22 cellular contexts compared by ENCODE assay signal in the genomic region with DNA sequence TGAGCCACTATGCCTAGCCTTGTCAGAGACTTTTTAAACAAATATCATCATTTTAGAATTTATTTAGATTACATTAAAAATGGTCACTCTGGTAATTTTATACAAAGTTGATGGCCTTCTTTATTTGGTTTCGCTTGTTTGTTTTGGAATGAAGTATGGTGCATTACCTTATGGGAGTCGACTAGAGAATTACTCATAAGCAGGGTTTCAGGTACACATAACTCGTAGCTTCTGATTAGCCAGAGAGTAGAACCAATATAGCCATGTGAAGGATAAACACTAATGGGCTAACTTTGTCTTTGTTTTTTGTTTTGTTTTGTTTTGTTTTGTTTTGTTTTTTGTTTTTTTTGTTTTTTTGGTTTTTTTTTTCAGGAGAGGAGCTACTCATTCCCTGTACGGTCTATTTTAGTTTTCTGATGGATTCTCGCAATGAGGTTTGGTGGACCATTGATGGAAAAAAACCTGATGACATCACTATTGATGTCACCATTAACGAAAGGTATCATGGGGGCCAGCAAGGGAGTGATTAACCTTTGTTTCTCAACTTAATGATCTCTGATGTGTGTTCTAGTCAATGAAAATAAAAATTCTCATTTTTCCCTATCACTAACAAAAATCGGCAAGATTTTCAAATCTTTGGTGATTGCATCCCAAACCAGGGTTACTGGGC.
A peak's percentile ranks its signal among the peaks of the same experiment; 100 is the strongest.
DNase-seq lines count a peak whose midpoint lies in the region; ATAC-seq, FAIRE-seq and TF ChIP-seq lines count a peak whose summit lies in the region.
"Had no signal": no experiment of that assay in that cellular context is flagged by ENCODE, and none has a peak within 500 bp of the region (broad histone marks: within the 10 kb centered on the region; RNA-seq: fewer than 3 reads in every experiment).

No MANE protein-coding gene starts in this region.

- H3K9me2 ChIP-seq in PC-3 (replicated peaks; ENCODE audit: low read length): no peaks in the 10 kb centered on the region

- H3K4me2 ChIP-seq in mammary epithelial cell (ENCODE audit: insufficient read depth, low read depth, low read length): no peak overlapping the region
- H3K4me2 ChIP-seq in PC-3 (ENCODE audit: low read length): no peak overlapping the region
- no peak overlapping the region for H3K4me2 ChIP-seq in keratinocyte (ENCODE audit: control insufficient read depth, extremely low read depth, insufficient read depth, low read depth, low read length)
- H3K4me2 ChIP-seq: A549; BLaER1 treated with 17β-estradiol and CSF1 and Interleukin-3, amounts not matched to agents 10 nM and 100 nM had no signal

- no peak for TF ChIP-seq POLR2A in breast epithelium (IDR thresholded peaks at IDR 0.05)
- TF ChIP-seq POLR2A in right lobe of liver (IDR thresholded peaks at IDR 0.05): no peak

- H3F3A ChIP-seq in PC-3 (ENCODE audit: low read length, unreplicated experiment): no peaks in the 10 kb centered on the region

- DNase-seq in mammary epithelial cell: peak; percentile 16
- no peak for DNase-seq in breast epithelium (ENCODE audit: low spot score in 2 of 2)
- DNase-seq in PC-3: peak; percentile 29
- no peak for DNase-seq in keratinocyte (ENCODE audit: low read depth, low spot score)
- DNase-seq in right lobe of liver: no peak
- no peak for DNase-seq in stimulated activated CD4-positive, alpha-beta T cell treated with anti-CD3 and anti-CD28 coated beads, Interleukin-4, amount 100 ng/mL, for 4 hours
- DNase-seq: AML-193; Caco-2; Calu3; CD4-positive, alpha-beta T cell; CD8-positive, alpha-beta T cell; DMS79 treated with DMSO at 0.1 percent for 48 hours; GF-D8 had no signal

- H2AFZ ChIP-seq in mammary epithelial cell (ENCODE audit: low read depth, low read length) (no peak overlapping the region), PC-3 (ENCODE audit: low read length) (no peak overlapping the region), keratinocyte (ENCODE audit: control insufficient read depth, low read length) (no peak overlapping the region)

- FAIRE-seq in keratinocyte (lab: Jason Lieb, UNC): peak; percentile 41
- FAIRE-seq: A549, D721Med, G401.6, GM12891 had no signal

- no peak overlapping the region for H3K4me3 ChIP-seq in mammary epithelial cell (replicated peaks in 1 of 3; ENCODE audit: insufficient read depth in 1 of 3, low read depth in 2 of 3, low read length in 3 of 3)
- H3K4me3 ChIP-seq in breast epithelium: no peak overlapping the region
- H3K4me3 ChIP-seq in PC-3 (ENCODE audit: low read length): no peak overlapping the region
- H3K4me3 ChIP-seq in keratinocyte (ENCODE audit: control insufficient read depth in 2 of 3, extremely low read depth in 1 of 3, insufficient read depth in 2 of 3, low read depth in 1 of 3, low read length in 3 of 3): no peak overlapping the region
- H3K4me3 ChIP-seq in right lobe of liver: no peak overlapping the region
- H3K4me3 ChIP-seq: A549; BLaER1 treated with 17β-estradiol and CSF1 and Interleukin-3, amounts not matched to agents 10 nM and 100 nM had no signal

- no peak overlapping the region for H3K27ac ChIP-seq in mammary epithelial cell (ENCODE audit: insufficient read depth, low read depth, low read length)
- no peak overlapping the region for H3K27ac ChIP-seq in breast epithelium
- H3K27ac ChIP-seq in PC-3 (ENCODE audit: low read length): no peak overlapping the region
- no peak overlapping the region for H3K27ac ChIP-seq in keratinocyte (ENCODE audit: control insufficient read depth, insufficient read depth, low read length)
- no peak overlapping the region for H3K27ac ChIP-seq in right lobe of liver
- H3K27ac ChIP-seq: 22Rv1; A549; BLaER1 treated with 17β-estradiol and CSF1 and Interleukin-3, amounts not matched to agents 10 nM and 100 nM; C4-2B had no signal

- in situ Hi-C loops in mammary epithelial cell (cut with MboI; ENCODE audit: low sequenced_read_pairs in 2 of 2): no loop called here

- H3K27me3 ChIP-seq in mammary epithelial cell (ENCODE audit: insufficient read depth, low read length): no peaks in the 10 kb centered on the region
- H3K27me3 ChIP-seq in breast epithelium: no peaks in the 10 kb centered on the region
- H3K27me3 ChIP-seq in PC-3 (ENCODE audit: low read length): no peaks in the 10 kb centered on the region
- no peaks in the 10 kb centered on the region for H3K27me3 ChIP-seq in keratinocyte (ENCODE audit: control insufficient read depth, extremely low read depth, insufficient read depth, low read length)
- no peaks in the 10 kb centered on the region for H3K27me3 ChIP-seq in right lobe of liver
- H3K27me3 ChIP-seq: BLaER1 treated with 17β-estradiol and CSF1 and Interleukin-3, amounts not matched to agents 10 nM and 100 nM had no signal

- WGBS in mammary epithelial cell (ENCODE audit: low coverage, missing lambda C conversion rate): 80% methylated on average over 7 of the region's 7 CpGs
- WGBS in right lobe of liver (ENCODE audit: insufficient coverage, low coverage, low lambda C conversion rate, missing lambda C conversion rate): 56% methylated on average over 5 of the region's 7 CpGs

- ATAC-seq in PC-3 (peak; percentile 76), right lobe of liver (peak in 3 of 4 donors; percentile 19 to 57 (median 56)), GM19397 (IDR thresholded peaks at IDR 0.05; ENCODE audit: unreplicated experiment) (no peak), GM21515 (IDR thresholded peaks at IDR 0.05; ENCODE audit: unreplicated experiment) (no peak)
- ATAC-seq: A549; CD8-positive, alpha-beta T cell had no signal

- dilution Hi-C loops in mammary epithelial cell (cut with HindIII; ENCODE audit: low sequenced_read_pairs) (no loop called here), keratinocyte (cut with MboI; ENCODE audit: extremely low pct_ligation_motif_present, low sequenced_read_pairs) (no loop called here)

- intact Hi-C loops in mammary epithelial cell (cut with micrococcal nuclease): no loop called here
- intact Hi-C loops in breast epithelium (cut with DNase I; ENCODE audit: low total_unique reads): no loop called here
- intact Hi-C loops in PC-3 (cut with micrococcal nuclease): no loop called here
- intact Hi-C loops in right lobe of liver (cut with DNase I): no loop called here

- no peaks in the 10 kb centered on the region for H3K4me1 ChIP-seq in mammary epithelial cell (ENCODE audit: insufficient read depth, low read length)
- H3K4me1 ChIP-seq in breast epithelium: no peaks in the 10 kb centered on the region
- H3K4me1 ChIP-seq in PC-3 (ENCODE audit: insufficient read depth, low read length): no peaks in the 10 kb centered on the region
- H3K4me1 ChIP-seq in keratinocyte (ENCODE audit: control insufficient read depth, extremely low read depth, insufficient read depth, low read length): no peaks in the 10 kb centered on the region
- H3K4me1 ChIP-seq in right lobe of liver: peaks cover 0 to under 1% (median 0%) of the 10 kb centered on the region in 4 donors
- H3K4me1 ChIP-seq: A549, Caco-2 had no signal

- H3K79me2 ChIP-seq in mammary epithelial cell (ENCODE audit: insufficient read depth, low read length) (no peaks in the 10 kb centered on the region), PC-3 (ENCODE audit: low read length) (no peaks in the 10 kb centered on the region), keratinocyte (ENCODE audit: control insufficient read depth, insufficient read depth, low read length) (no peaks in the 10 kb centered on the region)

- H3K9me3 ChIP-seq in mammary epithelial cell (replicated peaks; ENCODE audit: insufficient read depth, low read length) (no peaks in the 10 kb centered on the region), breast epithelium (no peaks in the 10 kb centered on the region), PC-3 (ENCODE audit: low read length) (no peaks in the 10 kb centered on the region), keratinocyte (ENCODE audit: control insufficient read depth, low read depth, low read length) (no peaks in the 10 kb centered on the region), right lobe of liver (no peaks in the 10 kb centered on the region)
- H3K9me3 ChIP-seq: A549; BLaER1 treated with 17β-estradiol and CSF1 and Interleukin-3, amounts not matched to agents 10 nM and 100 nM; Caco-2 had no signal

- TF ChIP-seq CTCF in mammary epithelial cell (conservative IDR thresholded peaks at IDR 0.05 in 1 of 2, IDR thresholded peaks at IDR 0.05 in 1 of 2; ENCODE audit: extremely low read depth in 1 of 2, insufficient read depth in 1 of 2, low read depth in 1 of 2, low read length in 2 of 2): no peak
- TF ChIP-seq CTCF in breast epithelium (IDR thresholded peaks at IDR 0.05): no peak
- TF ChIP-seq CTCF in PC-3 (conservative IDR thresholded peaks at IDR 0.05; ENCODE audit: low read depth, low read length): no peak
- no peak for TF ChIP-seq CTCF in keratinocyte (optimal IDR thresholded peaks at IDR 0.05 in 1 of 3, IDR thresholded peaks at IDR 0.05 in 1 of 3, conservative IDR thresholded peaks at IDR 0.05 in 1 of 3; ENCODE audit: extremely low read depth in 1 of 3, insufficient read depth in 2 of 3, low read length in 3 of 3)
- no peak for TF ChIP-seq CTCF in right lobe of liver (IDR thresholded peaks at IDR 0.05)

- POLR2A ChIA-PET in PC-3 (lab: Charles Lee; ENCODE audit: unreplicated experiment): interaction anchor here (0.7 kb wide), 1 partner anchor 20 kb away, joined by 3 read pairs; no protein-coding TSS in a partner anchor

- BruUV-seq in mammary epithelial cell (replicated peaks; lab: Mats Ljungman, UMichigan) (no TSS peak), PC-3 (replicated peaks; lab: Mats Ljungman, UMichigan) (no TSS peak)

- no peaks in the 10 kb centered on the region for H3K9me1 ChIP-seq in keratinocyte (ENCODE audit: control insufficient read depth, extremely low read depth, insufficient read depth, low read length)

- H4K20me1 ChIP-seq in mammary epithelial cell (ENCODE audit: insufficient read depth, low read length): no peaks in the 10 kb centered on the region
- H4K20me1 ChIP-seq in PC-3 (ENCODE audit: low read length): no peaks in the 10 kb centered on the region
- no peaks in the 10 kb centered on the region for H4K20me1 ChIP-seq in keratinocyte (ENCODE audit: control insufficient read depth, extremely low read depth, insufficient read depth, low read length)
- H4K20me1 ChIP-seq: BLaER1 treated with 17β-estradiol and CSF1 and Interleukin-3, amounts not matched to agents 10 nM and 100 nM had no signal

- H3K36me3 ChIP-seq in mammary epithelial cell (ENCODE audit: insufficient read depth, low read length) (peaks cover 56% of the 10 kb centered on the region), breast epithelium (no peaks in the 10 kb centered on the region), PC-3 (ENCODE audit: low read depth, low read length) (no peaks in the 10 kb centered on the region), keratinocyte (ENCODE audit: control insufficient read depth in 2 of 2, extremely low read depth in 1 of 2, insufficient read depth in 2 of 2, low read length in 2 of 2) (peaks cover 20 to 24% of the 10 kb centered on the region in 2 experiments), right lobe of liver (peaks cover 0 to 63% (median 32%) of the 10 kb centered on the region in 4 donors)

- CTCF ChIA-PET in mammary epithelial cell (lab: Charles Lee; ENCODE audit: low non-redundant PET) (no interaction called here), PC-3 (lab: Charles Lee) (no interaction called here)

- H3K9ac ChIP-seq in mammary epithelial cell (ENCODE audit: insufficient read depth, low read length) (no peak overlapping the region), PC-3 (ENCODE audit: low read length) (no peak overlapping the region), keratinocyte (ENCODE audit: control insufficient read depth, extremely low read depth, insufficient read depth, low read length) (no peak overlapping the region)
- H3K9ac ChIP-seq: BLaER1 treated with 17β-estradiol and CSF1 and Interleukin-3, amounts not matched to agents 10 nM and 100 nM had no signal

Comparison
In these comparisons a context has a peak if more than half of its experiments do, and no peak if none do; other contexts are left out.
1. DNase-seq: peak in mammary epithelial cell (single experiment) and PC-3 (single experiment); none in breast epithelium (0 of 2), keratinocyte (single experiment), right lobe of liver (0 of 3) and stimulated activated CD4-positive, alpha-beta T cell treated with anti-CD3 and anti-CD28 coated beads, Interleukin-4, amount 100 ng/mL, for 4 hours (0 of 2).
2. ATAC-seq: peak in PC-3 (single experiment) and right lobe of liver (3 of 4); none in GM19397 (single experiment) and GM21515 (single experiment).